12 cellular contexts compared by ENCODE assay signal in genomic region chr12:110001596-110001995, GRCh38. TPM values are rescaled to one million over a fixed set of nuclear protein-coding genes. Genes with fewer than 3 reads are reported as not detected.
A peak's percentile ranks its signal among the peaks of the same experiment; 100 is the strongest.
DNase-seq lines count a peak whose midpoint lies in the region; ATAC-seq and TF ChIP-seq lines count a peak whose summit lies in the region.
"Had no signal": no experiment of that assay in that cellular context is flagged by ENCODE, and none has a peak within 500 bp of the region (broad histone marks: within the 10 kb centered on the region; RNA-seq: fewer than 3 reads in every experiment).

No MANE protein-coding gene starts in this region.

- peaks cover 57% of the 10 kb centered on the region for H3K4me1 ChIP-seq in CD8-positive, alpha-beta memory T cell (ENCODE audit: insufficient read depth, low read length)
- peaks cover 23% of the 10 kb centered on the region for H3K4me1 ChIP-seq in colonic mucosa

- H3K27ac Mint-ChIP-seq in CD8-positive, alpha-beta memory T cell = peak overlapping the region in 1 of 8 donors; percentile 69
- no peak overlapping the region for H3K27ac Mint-ChIP-seq in osteocyte (ENCODE audit: unreplicated experiment)

- CTCF ChIA-PET in CD8-positive, alpha-beta memory T cell (lab: Charles Lee) = interaction anchor here (0.8 kb wide), 1 partner anchor 13 kb away, joined by 3 read pairs; no protein-coding TSS in a partner anchor

- H3K27me3 Mint-ChIP-seq in CD8-positive, alpha-beta memory T cell = no peaks in the 10 kb centered on the region
- H3K27me3 Mint-ChIP-seq in osteocyte (ENCODE audit: unreplicated experiment) = no peaks in the 10 kb centered on the region

- no peak for DNase-seq in CD8-positive, alpha-beta memory T cell
- DNase-seq in M059J (ENCODE audit: low read depth) (peak; percentile 93), colonic mucosa (no peak), osteocyte (ENCODE audit: extremely low spot score, unreplicated experiment) (no peak), NK-92 (lab: John Stamatoyannopoulos, UW; ENCODE audit: unreplicated experiment) (no peak), putamen (ENCODE audit: low spot score) (no peak)
- DNase-seq in activated effector memory CD4-positive, alpha-beta T cell treated with Interleukin-2 at 50 U/mL for 16 hours = no peak
- DNase-seq: mucosa of descending colon; NCI-H2107; stimulated activated CD4-positive, alpha-beta T cell treated with anti-CD3 and anti-CD28 coated beads, Interleukin-4, amount 100 ng/mL, for 24 hours had no signal

- H3K9me3 ChIP-seq in CD8-positive, alpha-beta memory T cell (ENCODE audit: low read length) = no peaks in the 10 kb centered on the region
- H3K9me3 ChIP-seq in colonic mucosa = no peaks in the 10 kb centered on the region
- H3K9me3 ChIP-seq: mucosa of descending colon had no signal

- intact Hi-C loops in colonic mucosa (cut with DNase I) = no loop called here

- ATAC-seq in GM18520 (IDR thresholded peaks at IDR 0.05; ENCODE audit: unreplicated experiment) = no peak
- ATAC-seq: activated naive CD4-positive, alpha-beta T cell treated with anti-CD3 and anti-CD28 coated beads, Interleukin-2, amount 50 U/mL, for 72 hours; mucosa of descending colon had no signal

- H3K9me3 Mint-ChIP-seq in CD8-positive, alpha-beta memory T cell = no peaks in the 10 kb centered on the region
- H3K9me3 Mint-ChIP-seq in osteocyte (ENCODE audit: unreplicated experiment) = no peaks in the 10 kb centered on the region
- H3K9me3 Mint-ChIP-seq: activated naive CD4-positive, alpha-beta T cell treated with anti-CD3 and anti-CD28 coated beads, Interleukin-2, amount 50 U/mL, for 72 hours had no signal

- H3K36me3 Mint-ChIP-seq in CD8-positive, alpha-beta memory T cell = peaks cover 0 to 22% (median 0%) of the 10 kb centered on the region in 3 donors
- H3K36me3 Mint-ChIP-seq in osteocyte (ENCODE audit: unreplicated experiment) = peaks cover 3% of the 10 kb centered on the region

- no peak overlapping the region for H3K9ac ChIP-seq in colonic mucosa (ENCODE audit: low read depth in 2 of 2, low read length in 2 of 2)

- no peak for TF ChIP-seq CTCF in colonic mucosa (IDR thresholded peaks at IDR 0.05)
- TF ChIP-seq CTCF in osteocyte (IDR thresholded peaks at IDR 0.05) = no peak

- no peaks in the 10 kb centered on the region for H3K27me3 ChIP-seq in CD8-positive, alpha-beta memory T cell (ENCODE audit: insufficient read depth, low read length, poor library complexity, severe bottlenecking)
- no peaks in the 10 kb centered on the region for H3K27me3 ChIP-seq in colonic mucosa

- H3K27ac ChIP-seq in CD8-positive, alpha-beta memory T cell (ENCODE audit: low read depth, low read length) = no peak overlapping the region
- peak overlapping the region; percentile 39 for H3K27ac ChIP-seq in colonic mucosa

- H3K4me3 ChIP-seq in CD8-positive, alpha-beta memory T cell (ENCODE audit: low read length) = no peak overlapping the region
- no peak overlapping the region for H3K4me3 ChIP-seq in colonic mucosa
- H3K4me3 ChIP-seq: mucosa of descending colon had no signal

- H3K4me1 Mint-ChIP-seq in CD8-positive, alpha-beta memory T cell = peaks cover 66 to 88% (median 83%) of the 10 kb centered on the region in 3 donors
- peaks cover 22% of the 10 kb centered on the region for H3K4me1 Mint-ChIP-seq in osteocyte (ENCODE audit: unreplicated experiment)

- no peaks in the 10 kb centered on the region for H3K36me3 ChIP-seq in CD8-positive, alpha-beta memory T cell (ENCODE audit: insufficient read depth, low read length)
- H3K36me3 ChIP-seq in colonic mucosa = no peaks in the 10 kb centered on the region

- POLR2A ChIA-PET in CD8-positive, alpha-beta memory T cell (lab: Charles Lee) = interaction anchor here (0.9 kb wide), 1 partner anchor 9 kb away, joined by 3 read pairs; no protein-coding TSS in a partner anchor

- H3K4me3 Mint-ChIP-seq in CD8-positive, alpha-beta memory T cell = peak overlapping the region in 6 of 7 donors; percentile 15 to 100 (median 64)
- H3K4me3 Mint-ChIP-seq in osteocyte (ENCODE audit: unreplicated experiment) = peak overlapping the region; percentile 29

RNA-seq across cellular contexts. Expression of gene ANKRD13A, which starts 2.4 kb away (rescaled TPM):
- 10 to 100 TPM; 38.1 to 41.1 TPM for total RNA-seq in CD8-positive, alpha-beta memory T cell
- polyA plus RNA-seq in CD8-positive, alpha-beta memory T cell = 47.1 TPM
- 156 and 291 TPM in 2 replicates for total RNA-seq in M059J (2014; rRNA removed; shearing (Covaris generic))
- total RNA-seq in colonic mucosa (10 to 100 TPM; 39.9 to 69.1 TPM), osteocyte (42.3 and 43.5 TPM in 2 replicates)

RNA-seq across cellular contexts. Expression of gene GIT2, which starts 5.4 kb away (rescaled TPM):
- total RNA-seq in CD8-positive, alpha-beta memory T cell = 10 to 100 TPM; 52.0 to 54.4 TPM
- polyA plus RNA-seq in CD8-positive, alpha-beta memory T cell = 93.0 TPM
- 25.5 and 33.7 TPM in 2 replicates for total RNA-seq in M059J (2014; rRNA removed; shearing (Covaris generic))
- 10 to 100 TPM; 23.3 to 26.8 TPM for total RNA-seq in colonic mucosa
- 49.6 and 52.6 TPM in 2 replicates for total RNA-seq in osteocyte

RNA-seq across cellular contexts. Expression of gene C12orf76, which starts 46.7 kb away (rescaled TPM):
- total RNA-seq in CD8-positive, alpha-beta memory T cell = 10 to 100 TPM; 11.7 to 12.7 TPM
- 17.3 TPM for polyA plus RNA-seq in CD8-positive, alpha-beta memory T cell
- 5.4 and 12.5 TPM in 2 replicates for total RNA-seq in M059J (2014; rRNA removed; shearing (Covaris generic))
- total RNA-seq in colonic mucosa (1 to 10 TPM; 7.2 to 8.4 TPM), osteocyte (13.7 and 14.5 TPM in 2 replicates)
